Comparison of ENCODE assay signal across 9 cellular contexts in the genomic region with DNA sequence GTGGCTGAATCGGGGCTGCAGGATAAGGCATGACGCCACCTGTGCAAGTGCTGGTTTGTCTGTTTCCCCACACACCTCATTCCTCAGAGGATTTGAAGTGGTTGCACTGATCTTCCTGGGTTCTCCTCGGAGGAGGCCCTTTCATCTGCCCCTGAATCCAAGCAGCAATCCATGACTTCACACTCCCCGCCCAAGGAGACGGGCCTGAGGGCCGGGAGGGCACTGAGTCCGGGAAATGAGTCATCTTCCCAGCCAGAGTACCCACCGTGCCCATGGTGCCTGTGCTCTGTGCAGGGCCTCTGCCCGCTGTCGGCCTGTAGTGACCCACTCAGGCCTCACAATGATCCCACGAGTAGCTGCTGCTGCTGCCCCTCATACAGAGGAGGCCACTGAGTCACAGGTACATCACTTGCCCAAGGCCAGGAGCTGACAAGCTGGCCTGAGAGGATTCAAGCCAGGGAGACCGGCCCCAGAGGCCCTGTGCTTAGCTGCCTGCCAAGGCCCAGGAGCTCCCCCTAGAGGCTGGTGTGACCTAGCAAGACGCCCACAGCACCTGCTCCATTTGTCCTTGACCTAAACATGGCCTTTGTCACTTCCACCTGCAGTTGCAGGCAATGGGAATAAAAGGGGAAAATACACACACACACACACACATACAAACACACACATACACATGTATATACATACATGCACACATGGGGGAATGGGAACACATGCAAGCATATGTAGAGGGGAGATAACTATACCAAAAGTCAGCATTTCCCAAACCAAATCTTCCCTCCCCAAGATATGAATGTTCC.
A peak's percentile ranks its signal among the peaks of the same experiment; 100 is the strongest.
DNase-seq lines count a peak whose midpoint lies in the region; ATAC-seq and TF ChIP-seq lines count a peak whose summit lies in the region.
"Had no signal": no experiment of that assay in that cellular context is flagged by ENCODE, and none has a peak within 500 bp of the region (broad histone marks: within the 10 kb centered on the region; RNA-seq: fewer than 3 reads in every experiment).

No MANE protein-coding gene starts in this region.

- TF ChIP-seq CTCF in HCT116 (IDR thresholded peaks at IDR 0.05 in 2 of 3, conservative IDR thresholded peaks at IDR 0.05 in 1 of 3; ENCODE audit: borderline replicate concordance in 1 of 3, insufficient read depth in 1 of 3, low read depth in 2 of 3, low read length in 2 of 3): peak; percentile 86 to 100 (median 99)
- TF ChIP-seq CTCF in osteoblast (IDR thresholded peaks at IDR 0.05; ENCODE audit: extremely low read depth, low read depth, low read length): peak; percentile 60

- no peaks in the 10 kb centered on the region for H3K27me3 ChIP-seq in HCT116 (ENCODE audit: insufficient read depth, low read length)
- no peaks in the 10 kb centered on the region for H3K27me3 ChIP-seq in osteoblast (ENCODE audit: insufficient read depth, low read length)

- intact Hi-C loops in HCT116 (cut with micrococcal nuclease): loop anchor here (1.0 to 5.0 kb wide), 4 partner anchors 245 to 514 kb away; a partner anchor contains a TSS

- no peaks in the 10 kb centered on the region for H3K36me3 ChIP-seq in HCT116 (ENCODE audit: control insufficient read depth in 1 of 2, insufficient read depth in 2 of 2, low read length in 2 of 2)
- H3K36me3 ChIP-seq in osteoblast (ENCODE audit: insufficient read depth, low read length): no peaks in the 10 kb centered on the region

- BruUV-seq in HCT116 (replicated peaks; lab: Mats Ljungman, UMichigan): no TSS peak

- RAD21 ChIA-PET in HCT116 (lab: Charles Lee; ENCODE audit: low non-redundant PET in 1 of 2, low total read pairs in 2 of 2, uncharacterized antibody in 2 of 2, unreplicated experiment in 2 of 2): interaction anchor here (0.7 to 1.1 kb wide), 5 partner anchors 15 to 513 kb away, joined by 3 to 4 read pairs (median 3); no protein-coding TSS in a partner anchor

- H4K20me1 ChIP-seq in HCT116 (ENCODE audit: insufficient read depth) (no peaks in the 10 kb centered on the region), osteoblast (ENCODE audit: insufficient read depth, low read length) (no peaks in the 10 kb centered on the region)

- peak overlapping the region; percentile 27 to 42 for H3K4me3 ChIP-seq in HCT116 (replicated peaks in 1 of 2; ENCODE audit: low read depth in 1 of 2, low read length in 2 of 2)
- no peak overlapping the region for H3K4me3 ChIP-seq in osteoblast (ENCODE audit: insufficient read depth, low read length)

- no peaks in the 10 kb centered on the region for H3K79me2 ChIP-seq in HCT116 (ENCODE audit: insufficient read depth, low read length)
- H3K79me2 ChIP-seq in osteoblast (ENCODE audit: insufficient read depth, low read length): no peaks in the 10 kb centered on the region

- H2AFZ ChIP-seq in HCT116 (ENCODE audit: low read depth, low read length, poor library complexity, severe bottlenecking) (peak overlapping the region; percentile 79), osteoblast (ENCODE audit: low read length) (no peak overlapping the region)

- H3K9ac ChIP-seq in HCT116 (ENCODE audit: low read length): peak overlapping the region; percentile 39; the same call in 1 of the 2 replicates

- no peak for TF ChIP-seq POLR2A in HCT116 (IDR thresholded peaks at IDR 0.05; ENCODE audit: borderline replicate concordance, extremely low read depth, insufficient read depth, insufficient read length)
- TF ChIP-seq POLR2A in erythroblast (IDR thresholded peaks at IDR 0.05; ENCODE audit: low read length): no peak

- H3K4me1 ChIP-seq in HCT116 (ENCODE audit: control insufficient read depth in 1 of 2, insufficient read depth in 2 of 2, low read length in 2 of 2) (peaks cover 7 to 14% of the 10 kb centered on the region in 2 experiments; a peak in 3 of 4 replicates), osteoblast (ENCODE audit: insufficient read depth, low read length) (no peaks in the 10 kb centered on the region)

- CTCF ChIA-PET in HCT116 (lab: Charles Lee): interaction anchor here (0.6 to 6.9 kb wide), 24 partner anchors 8 to 551 kb away, joined by 3 to 56 read pairs (median 4); no protein-coding TSS in a partner anchor

- ATAC-seq in HCT116 (peak; percentile 97), SK-N-SH treated with all-trans-retinoic acid at 6 μM for 48 hours (peak; percentile 80), GM21717 (IDR thresholded peaks at IDR 0.05; ENCODE audit: unreplicated experiment) (no peak)
- ATAC-seq: T-helper 17 cell had no signal

- no peaks in the 10 kb centered on the region for H3K9me2 ChIP-seq in HCT116 (ENCODE audit: insufficient read depth)

- DNase-seq in DMS114 treated with DMSO at 0.1 percent for 48 hours (lab: John Stamatoyannopoulos, UW; ENCODE audit: unreplicated experiment) (peak; percentile 7), HCT116 (ENCODE audit: low read depth, low spot score) (peak; percentile 94), erythroblast (lab: John Stamatoyannopoulos, UW) (peak; percentile 59 to 74), osteoblast (ENCODE audit: insufficient read length, low spot score, missing footprints) (peak; percentile 77), NCI-H1092 (lab: John Stamatoyannopoulos, UW) (no peak), inferior parietal cortex (ENCODE audit: extremely low spot score) (no peak)

- peak overlapping the region; percentile 40 for H3K27ac ChIP-seq in HCT116 (ENCODE audit: low read depth, low read length)
- no peak overlapping the region for H3K27ac ChIP-seq in osteoblast (ENCODE audit: low read depth, low read length)

- H3K4me2 ChIP-seq in HCT116 (ENCODE audit: low read length) (peak overlapping the region; percentile 75), osteoblast (ENCODE audit: insufficient read depth, low read length) (no peak overlapping the region)

- peak; percentile 91 for TF ChIP-seq RAD21 in HCT116 (IDR thresholded peaks at IDR 0.05; ENCODE audit: low read depth)

- peaks cover 20 to 25% of the 10 kb centered on the region in 2 experiments for H3K9me3 ChIP-seq in HCT116 (ENCODE audit: control insufficient read depth in 1 of 2, insufficient read depth in 1 of 2, low read depth in 1 of 2, low read length in 2 of 2)
- H3K9me3 ChIP-seq in osteoblast (ENCODE audit: low read depth, low read length): peaks cover 8% of the 10 kb centered on the region

- POLR2A ChIA-PET in HCT116 (lab: Charles Lee): interaction anchor here (0.9 to 1.5 kb wide), 2 partner anchors 14 to 68 kb away, joined by 3 to 4 read pairs; no protein-coding TSS in a partner anchor

TF ChIP-seq in HCT116, 20 proteins besides CTCF, POLR2A, EP300 and RAD21:
- TF ChIP-seq YY1 (IDR thresholded peaks at IDR 0.05; ENCODE audit: extremely low read depth, insufficient replicate concordance, low read depth, low read length) (peak; percentile 33), ZFX (IDR thresholded peaks at IDR 0.05) (peak; percentile 82), FOSL1 (IDR thresholded peaks at IDR 0.05; ENCODE audit: low read depth) (peak; percentile 84), CBX3 (IDR thresholded peaks at IDR 0.05; ENCODE audit: low read depth) (peak; percentile 68), POLR2AphosphoS5 (IDR thresholded peaks at IDR 0.05; ENCODE audit: low read depth, low read length) (0 out of 2 replicates have a peak, but pooled peaks have one; percentile 32), JUND (IDR thresholded peaks at IDR 0.05) (peak; percentile 73; the same call in 1 of the 2 replicates), EGR1 (IDR thresholded peaks at IDR 0.05; ENCODE audit: low read depth) (no peak), TCF7L2 (IDR thresholded peaks at IDR 0.05; ENCODE audit: borderline replicate concordance, extremely low read depth, insufficient read depth, insufficient read length) (peak; percentile 90)
- TF ChIP-seq, protein P1, sequence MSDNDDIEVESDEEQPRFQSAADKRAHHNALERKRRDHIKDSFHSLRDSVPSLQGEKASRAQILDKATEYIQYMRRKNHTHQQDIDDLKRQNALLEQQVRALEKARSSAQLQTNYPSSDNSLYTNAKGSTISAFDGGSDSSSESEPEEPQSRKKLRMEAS (IDR thresholded peaks at IDR 0.05): no peak; the same call in none of the 2 replicates
- TF ChIP-seq, protein P2, sequence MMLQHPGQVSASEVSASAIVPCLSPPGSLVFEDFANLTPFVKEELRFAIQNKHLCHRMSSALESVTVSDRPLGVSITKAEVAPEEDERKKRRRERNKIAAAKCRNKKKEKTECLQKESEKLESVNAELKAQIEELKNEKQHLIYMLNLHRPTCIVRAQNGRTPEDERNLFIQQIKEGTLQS (IDR thresholded peaks at IDR 0.05): no peak

TF ChIP-seq in SK-N-SH treated with all-trans-retinoic acid at 6 μM for 48 hours, 23 proteins besides CTCF, POLR2A, EP300 and RAD21:
- TF ChIP-seq ZC3H10 (CRISPR knock-in tag; IDR thresholded peaks at IDR 0.05) (no peak), ZFP3 (CRISPR knock-in tag; IDR thresholded peaks at IDR 0.05) (no peak), ISL1 (CRISPR knock-in tag; IDR thresholded peaks at IDR 0.05) (no peak)
- TF ChIP-seq, protein P3, sequence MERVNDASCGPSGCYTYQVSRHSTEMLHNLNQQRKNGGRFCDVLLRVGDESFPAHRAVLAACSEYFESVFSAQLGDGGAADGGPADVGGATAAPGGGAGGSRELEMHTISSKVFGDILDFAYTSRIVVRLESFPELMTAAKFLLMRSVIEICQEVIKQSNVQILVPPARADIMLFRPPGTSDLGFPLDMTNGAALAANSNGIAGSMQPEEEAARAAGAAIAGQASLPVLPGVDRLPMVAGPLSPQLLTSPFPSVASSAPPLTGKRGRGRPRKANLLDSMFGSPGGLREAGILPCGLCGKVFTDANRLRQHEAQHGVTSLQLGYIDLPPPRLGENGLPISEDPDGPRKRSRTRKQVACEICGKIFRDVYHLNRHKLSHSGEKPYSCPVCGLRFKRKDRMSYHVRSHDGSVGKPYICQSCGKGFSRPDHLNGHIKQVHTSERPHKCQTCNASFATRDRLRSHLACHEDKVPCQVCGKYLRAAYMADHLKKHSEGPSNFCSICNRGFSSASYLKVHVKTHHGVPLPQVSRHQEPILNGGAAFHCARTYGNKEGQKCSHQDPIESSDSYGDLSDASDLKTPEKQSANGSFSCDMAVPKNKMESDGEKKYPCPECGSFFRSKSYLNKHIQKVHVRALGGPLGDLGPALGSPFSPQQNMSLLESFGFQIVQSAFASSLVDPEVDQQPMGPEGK (CRISPR knock-in tag; IDR thresholded peaks at IDR 0.05; ENCODE audit: borderline replicate concordance): no peak
TF ChIP-seq in SK-N-SH treated with all-trans-retinoic acid at 6 μM for 48 hours: peak in this region for 0.

Comparison
In these comparisons a context has a peak if more than half of its experiments do, and no peak if none do; other contexts are left out.
1. DNase-seq: peak in DMS114 treated with DMSO at 0.1 percent for 48 hours (single experiment), HCT116 (single experiment), erythroblast (2 of 2) and osteoblast (single experiment); none in NCI-H1092 (single experiment) and inferior parietal cortex (single experiment).